In the genomic region with DNA sequence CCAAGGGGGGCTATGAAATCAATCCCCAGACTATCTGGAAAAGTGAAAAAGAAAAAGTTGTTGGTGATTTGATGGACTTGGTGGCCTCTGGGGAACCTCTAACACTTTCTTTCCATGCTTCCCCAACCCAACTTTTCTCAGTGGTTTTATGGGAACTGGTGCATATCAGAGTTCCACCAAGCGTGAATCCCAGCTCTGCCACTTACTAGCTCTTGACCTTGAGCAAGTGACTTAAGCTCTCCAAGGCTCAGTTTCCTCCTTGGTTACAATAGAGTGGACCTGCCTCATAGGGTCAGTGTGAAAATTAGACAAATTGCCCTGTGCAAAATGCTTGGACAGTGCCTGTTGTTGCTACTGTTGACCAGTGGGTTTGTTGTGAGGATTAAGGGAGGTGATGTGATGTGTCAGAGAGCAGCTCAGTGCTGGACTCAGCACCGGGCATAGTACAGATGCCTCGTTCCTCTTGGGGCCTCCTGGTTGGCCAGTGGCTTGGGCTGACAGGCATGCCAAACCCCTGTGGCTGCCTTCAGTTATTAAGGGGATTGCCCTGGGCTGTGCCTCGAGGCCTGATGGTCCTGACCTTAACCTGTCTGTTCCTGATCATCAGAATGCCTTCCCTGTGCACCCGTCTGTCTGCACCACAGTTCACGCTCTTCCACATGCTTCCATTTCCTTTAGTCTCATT, we compare ENCODE assay signal across 14 cellular contexts. TPM values are rescaled to one million over a fixed set of nuclear protein-coding genes. Genes with fewer than 3 reads are reported as not detected.
DNase-seq lines count a peak whose midpoint lies in the region; ATAC-seq, FAIRE-seq and TF ChIP-seq lines count a peak whose summit lies in the region.
"Had no signal": no experiment of that assay in that cellular context is flagged by ENCODE, and none has a peak within 500 bp of the region (broad histone marks: within the 10 kb centered on the region; RNA-seq: fewer than 3 reads in every experiment).

No MANE protein-coding gene starts in this region.

- H3K4me3 ChIP-seq in left ventricle myocardium inferior (no peak overlapping the region), astrocyte (ENCODE audit: insufficient read depth, low read depth, low read length) (no peak overlapping the region)

- intact Hi-C loops in left ventricle myocardium inferior (cut with micrococcal nuclease) (no loop called here), Right ventricle myocardium inferior (cut with DNase I) (no loop called here)

- H3K36me3 Mint-ChIP-seq in astrocyte (ENCODE audit: low read depth, unreplicated experiment), result no peaks in the 10 kb centered on the region

- H3K27ac ChIP-seq in left ventricle myocardium inferior (replicated peaks) (peak overlapping the region; percentile 90), astrocyte (ENCODE audit: low read depth, low read length) (no peak overlapping the region)
- H3K27ac ChIP-seq: foreskin keratinocyte had no signal

- no peak overlapping the region for H3K4me2 ChIP-seq in astrocyte (ENCODE audit: low read length)

- H3K4me1 ChIP-seq in left ventricle myocardium inferior (peaks cover 86% of the 10 kb centered on the region), astrocyte (ENCODE audit: insufficient read depth, low read length) (peaks cover 22% of the 10 kb centered on the region)
- H3K4me1 ChIP-seq: foreskin keratinocyte had no signal

- H4K20me1 ChIP-seq in astrocyte (ENCODE audit: insufficient read depth, low read length), result no peaks in the 10 kb centered on the region

- FAIRE-seq in astrocyte (lab: Jason Lieb, UNC), result no peak

- no peaks in the 10 kb centered on the region for H3K79me2 ChIP-seq in astrocyte (ENCODE audit: insufficient read depth, low read length)

- ATAC-seq in Right ventricle myocardium inferior (no peak), HG02759 (IDR thresholded peaks at IDR 0.05; ENCODE audit: unreplicated experiment) (peak; percentile 30)

- H2AFZ ChIP-seq in astrocyte (ENCODE audit: low read depth, low read length), result no peak overlapping the region

- H3K9me3 ChIP-seq in left ventricle myocardium inferior (replicated peaks), result no peaks in the 10 kb centered on the region
- H3K9me3 ChIP-seq in astrocyte (ENCODE audit: insufficient read depth, low read depth, low read length), result peaks cover 10% of the 10 kb centered on the region

- TF ChIP-seq CTCF in left ventricle myocardium inferior (IDR thresholded peaks at IDR 0.05; ENCODE audit: borderline replicate concordance) (no peak), astrocyte (IDR thresholded peaks at IDR 0.05; ENCODE audit: insufficient read depth, low read depth, low read length) (no peak)

- DNase-seq in left ventricle myocardium inferior (no peak), Right ventricle myocardium inferior (ENCODE audit: missing footprints) (no peak), astrocyte (ENCODE audit: low read depth) (no peak), ureter (ENCODE audit: low spot score) (peak; percentile 29), SK-N-DZ (ENCODE audit: low spot score) (no peak), NCI-H1105 (lab: John Stamatoyannopoulos, UW) (no peak), amniotic stem cell (lab: John Stamatoyannopoulos, UW) (no peak)
- DNase-seq: AML-193; foreskin keratinocyte; mesendoderm; NCI-H1417 treated with DMSO at 0.1 percent for 48 hours; stimulated activated naive CD4-positive, alpha-beta T cell treated with Interleukin-2 at 50 U/mL for 16 hours had no signal

- peak overlapping the region; percentile 47 for H3K27ac Mint-ChIP-seq in astrocyte (ENCODE audit: unreplicated experiment)
- H3K27ac Mint-ChIP-seq: brain had no signal

- H3K27me3 Mint-ChIP-seq in astrocyte (ENCODE audit: low read depth, unreplicated experiment), result no peaks in the 10 kb centered on the region

- H3K36me3 ChIP-seq in left ventricle myocardium inferior (peaks cover 14% of the 10 kb centered on the region), astrocyte (ENCODE audit: insufficient read depth, low read length) (no peaks in the 10 kb centered on the region)

- H3K4me1 Mint-ChIP-seq in astrocyte (ENCODE audit: low read depth, unreplicated experiment), result peaks cover 40% of the 10 kb centered on the region

- no peaks in the 10 kb centered on the region for H3K27me3 ChIP-seq in left ventricle myocardium inferior (ENCODE audit: low read depth)
- H3K27me3 ChIP-seq in astrocyte (ENCODE audit: insufficient read depth, low read length), result peaks cover 27% of the 10 kb centered on the region

- H3K9me3 Mint-ChIP-seq in astrocyte (ENCODE audit: unreplicated experiment), result peaks cover 16% of the 10 kb centered on the region

- no peak overlapping the region for H3K4me3 Mint-ChIP-seq in astrocyte (ENCODE audit: unreplicated experiment)
- H3K4me3 Mint-ChIP-seq: brain had no signal

- no peak overlapping the region for H3K9ac ChIP-seq in astrocyte (ENCODE audit: low read length)

RNA-seq across cellular contexts. Expression of a gene that starts 49.3 kb away (rescaled TPM):
- 45.4 TPM for total RNA-seq in left ventricle myocardium inferior
- total RNA-seq in Right ventricle myocardium inferior, result 58.3 TPM
- total RNA-seq in astrocyte, result 5.6 and 11.7 TPM in 2 replicates
- 63.2 TPM for total RNA-seq in ureter
- polyA plus RNA-seq in SK-N-DZ (2014; cell fraction: cytosol; rRNA removed), result not detected in 2 replicates
- not detected in 2 replicates for polyA plus RNA-seq in SK-N-DZ (2014; cell fraction: nucleus; rRNA removed)
- total RNA-seq: foreskin keratinocyte had no signal
